14 cellular contexts compared by ENCODE assay signal in the genomic region with DNA sequence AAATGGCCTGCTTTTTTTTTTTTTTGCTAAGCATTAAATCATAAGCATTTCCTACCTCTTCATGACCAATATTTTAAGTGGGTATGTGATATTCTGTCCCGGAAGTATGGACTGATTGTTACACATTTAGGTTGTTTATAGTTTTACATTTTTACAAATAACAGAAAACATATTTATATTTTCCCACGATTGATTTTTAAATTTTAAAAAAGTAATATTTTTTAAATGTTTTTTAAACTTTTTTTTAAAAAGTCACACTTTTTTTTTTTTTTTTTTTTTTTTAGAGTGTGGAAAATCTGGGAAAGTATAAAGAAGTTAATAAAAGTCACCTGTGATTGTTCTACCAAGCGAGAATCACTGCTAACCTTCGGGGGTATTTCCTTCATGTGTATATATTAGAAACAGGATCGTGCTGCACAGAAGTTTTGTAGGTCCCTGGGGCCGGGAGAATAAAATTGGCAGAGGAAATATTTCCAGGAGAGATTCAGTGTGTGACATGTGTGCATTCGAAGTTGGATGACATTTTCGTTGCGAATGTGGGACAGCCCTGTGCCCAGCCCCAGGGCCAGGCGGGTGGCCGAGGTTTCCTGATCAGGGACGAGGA.
DNase-seq lines count a peak whose midpoint lies in the region; ATAC-seq, FAIRE-seq and TF ChIP-seq lines count a peak whose summit lies in the region.
"Had no signal": no experiment of that assay in that cellular context is flagged by ENCODE, and none has a peak within 500 bp of the region (broad histone marks: within the 10 kb centered on the region; RNA-seq: fewer than 3 reads in every experiment).

No MANE protein-coding gene starts in this region.

- peaks cover 34% of the 10 kb centered on the region for H3K27me3 ChIP-seq in BLaER1
- no peaks in the 10 kb centered on the region for H3K27me3 ChIP-seq in OCI-LY3 (ENCODE audit: low read depth, low read length)
- H3K27me3 ChIP-seq in pancreas: peaks cover 0 to 4% (median 0%) of the 10 kb centered on the region in 4 donors
- H3K27me3 ChIP-seq in ovary: no peaks in the 10 kb centered on the region

- no peak for DNase-seq in pancreas
- DNase-seq in stimulated activated CD8-positive, alpha-beta memory T cell treated with anti-CD3 and anti-CD28 coated beads, Interleukin-4, amount 100 ng/mL, for 48 hours: no peak
- DNase-seq in DMS153 (lab: John Stamatoyannopoulos, UW): no peak
- no peak for DNase-seq in ovary
- DNase-seq: C1 segment of cervical spinal cord, DMS 273 treated with DMSO at 0.1 percent for 48 hours, NCI-H187, NCI-H526 treated with DMSO at 0.1 percent for 48 hours, RPMI8226 had no signal

- no peak overlapping the region for H2AFZ ChIP-seq in OCI-LY3 (ENCODE audit: low read depth, low read length)

- H3K9ac ChIP-seq in BLaER1 (no peak overlapping the region), OCI-LY3 (ENCODE audit: low read length) (no peak overlapping the region)

- intact Hi-C loops in pancreas (cut with DNase I): no loop called here
- intact Hi-C loops in ovary (cut with DNase I): no loop called here

- H3K79me2 ChIP-seq in OCI-LY3 (ENCODE audit: low read length): no peaks in the 10 kb centered on the region

- ATAC-seq in pancreas (no peak), HG03139 (IDR thresholded peaks at IDR 0.05; ENCODE audit: unreplicated experiment) (no peak)

- no peak for TF ChIP-seq POLR2A in ovary (IDR thresholded peaks at IDR 0.05)

- H3K36me3 ChIP-seq in BLaER1 (no peaks in the 10 kb centered on the region), OCI-LY3 (replicated peaks; ENCODE audit: low read depth, low read length) (no peaks in the 10 kb centered on the region), pancreas (no peaks in the 10 kb centered on the region), ovary (no peaks in the 10 kb centered on the region)

- H4K20me1 ChIP-seq in BLaER1 (no peaks in the 10 kb centered on the region), OCI-LY3 (ENCODE audit: insufficient read depth, low read length) (no peaks in the 10 kb centered on the region)

- TF ChIP-seq CTCF in OCI-LY3 (IDR thresholded peaks at IDR 0.05; ENCODE audit: low read depth, low read length) (no peak), pancreas (IDR thresholded peaks at IDR 0.05) (no peak), ovary (IDR thresholded peaks at IDR 0.05) (no peak)

- WGBS in pancreas, 2 donors: 73 to 74% methylated on average over 12 of the region's 12 CpGs
- 77 to 86% (median 84%) methylated on average over 12 of the region's 12 CpGs for WGBS in ovary, 3 donors

- H3K27ac ChIP-seq in BLaER1 (no peak overlapping the region), OCI-LY3 (ENCODE audit: low read length) (no peak overlapping the region), pancreas (no peak overlapping the region), ovary (no peak overlapping the region)

- FAIRE-seq in endometrium (lab: Jason Lieb, UNC) (peak; percentile 85), pancreas (lab: Jason Lieb, UNC) (peak; percentile 69)
- FAIRE-seq: GM19239 had no signal

- TF ChIP-seq EP300 in ovary (IDR thresholded peaks at IDR 0.05): no peak

- H3K9me3 ChIP-seq in BLaER1: no peaks in the 10 kb centered on the region
- H3K9me3 ChIP-seq in OCI-LY3 (ENCODE audit: insufficient read depth, low read length): no peaks in the 10 kb centered on the region
- no peaks in the 10 kb centered on the region for H3K9me3 ChIP-seq in pancreas
- H3K9me3 ChIP-seq in ovary: no peaks in the 10 kb centered on the region

- no peak overlapping the region for H3K4me3 ChIP-seq in BLaER1
- H3K4me3 ChIP-seq in OCI-LY3 (ENCODE audit: low read length): peak overlapping the region; percentile 75
- no peak overlapping the region for H3K4me3 ChIP-seq in pancreas
- no peak overlapping the region for H3K4me3 ChIP-seq in ovary

- H3K4me1 ChIP-seq in BLaER1 (peaks cover 13% of the 10 kb centered on the region), OCI-LY3 (ENCODE audit: low read length) (peaks cover 37% of the 10 kb centered on the region), pancreas (peaks cover 0 to 10% (median 6%) of the 10 kb centered on the region in 3 donors), ovary (ENCODE audit: insufficient read depth) (peaks cover 1% of the 10 kb centered on the region)

- H3K4me2 ChIP-seq in BLaER1 (peak overlapping the region; percentile 81), OCI-LY3 (ENCODE audit: low read length) (peak overlapping the region; percentile 78)
